10 cellular contexts compared by ENCODE assay signal in the genomic region with DNA sequence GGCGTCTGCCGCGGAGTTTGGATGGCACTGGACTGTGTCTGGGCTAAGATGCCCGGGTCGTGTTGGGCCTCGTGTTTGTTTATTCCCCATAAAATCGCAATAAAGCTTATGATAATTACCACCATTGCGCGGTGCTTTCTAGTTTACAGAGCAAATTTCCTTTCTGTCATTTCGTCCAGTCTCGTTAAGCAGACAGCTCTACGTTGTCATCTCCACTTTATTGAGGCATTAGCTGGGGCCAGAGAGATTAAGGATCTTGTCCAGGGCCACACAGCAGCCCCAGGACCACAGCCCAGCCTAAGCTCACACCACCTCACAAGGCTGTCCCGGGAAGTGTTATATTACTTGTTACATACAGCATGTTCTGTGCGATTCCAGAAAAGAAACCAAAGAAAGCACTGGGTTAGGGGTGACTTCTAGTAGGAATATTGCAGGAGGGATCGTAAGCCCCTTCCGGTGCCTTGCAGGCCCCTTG. TPM values are rescaled to one million over a fixed set of nuclear protein-coding genes. Genes with fewer than 3 reads are reported as not detected.
DNase-seq lines count a peak whose midpoint lies in the region; ATAC-seq and TF ChIP-seq lines count a peak whose summit lies in the region.
"Had no signal": no experiment of that assay in that cellular context is flagged by ENCODE, and none has a peak within 500 bp of the region (broad histone marks: within the 10 kb centered on the region; RNA-seq: fewer than 3 reads in every experiment).

No MANE protein-coding gene starts in this region.

- H3K4me3 Mint-ChIP-seq in activated T-cell treated with anti-CD3 and anti-CD28 coated beads, Interleukin-2, amount 50 U/mL, for 72 hours, result peak overlapping the region; percentile 59 to 65
- H3K4me3 Mint-ChIP-seq in activated naive CD8-positive, alpha-beta T cell treated with anti-CD3 and anti-CD28 coated beads, Interleukin-2, amount 50 U/mL, for 24 hours, result peak overlapping the region; percentile 16
- peak overlapping the region; percentile 71 for H3K4me3 Mint-ChIP-seq in memory B cell
- no peak overlapping the region for H3K4me3 Mint-ChIP-seq in activated CD4-positive, alpha-beta memory T cell treated with anti-CD3 and anti-CD28 coated beads for 36 hours

- H3K4me1 Mint-ChIP-seq in activated T-cell treated with anti-CD3 and anti-CD28 coated beads, Interleukin-2, amount 50 U/mL, for 72 hours (ENCODE audit: low read depth), result peaks cover 6% of the 10 kb centered on the region
- H3K4me1 Mint-ChIP-seq in activated naive CD8-positive, alpha-beta T cell treated with anti-CD3 and anti-CD28 coated beads, Interleukin-2, amount 50 U/mL, for 24 hours, result peaks cover 4% of the 10 kb centered on the region
- peaks cover 6% of the 10 kb centered on the region for H3K4me1 Mint-ChIP-seq in memory B cell
- peaks cover 4% of the 10 kb centered on the region for H3K4me1 Mint-ChIP-seq in activated CD4-positive, alpha-beta memory T cell treated with anti-CD3 and anti-CD28 coated beads for 36 hours (ENCODE audit: low read depth)

- no peaks in the 10 kb centered on the region for H3K27me3 ChIP-seq in testis

- WGBS in testis, 2 donors, result 13 to 15% methylated on average over 16 of the region's 16 CpGs

- peaks cover 42% of the 10 kb centered on the region for H3K27me3 Mint-ChIP-seq in activated T-cell treated with anti-CD3 and anti-CD28 coated beads, Interleukin-2, amount 50 U/mL, for 72 hours (ENCODE audit: low read depth)
- H3K27me3 Mint-ChIP-seq in activated naive CD8-positive, alpha-beta T cell treated with anti-CD3 and anti-CD28 coated beads, Interleukin-2, amount 50 U/mL, for 24 hours, result peaks cover 47% of the 10 kb centered on the region
- peaks cover 32% of the 10 kb centered on the region for H3K27me3 Mint-ChIP-seq in memory B cell
- peaks cover 50% of the 10 kb centered on the region for H3K27me3 Mint-ChIP-seq in activated CD4-positive, alpha-beta memory T cell treated with anti-CD3 and anti-CD28 coated beads for 36 hours

- H3K4me3 ChIP-seq in testis, result peak overlapping the region; percentile 24 to 52

- no peak for TF ChIP-seq POLR2A in testis (IDR thresholded peaks at IDR 0.05)

- CTCF ChIA-PET in activated CD4-positive, alpha-beta memory T cell treated with anti-CD3 and anti-CD28 coated beads for 36 hours (lab: Charles Lee), result interaction anchor here (0.8 to 3.4 kb wide), 4 partner anchors 11 to 100 kb away, joined by 4 to 24 read pairs (median 6); a partner anchor contains a TSS

- POLR2A ChIA-PET in activated CD4-positive, alpha-beta memory T cell treated with anti-CD3 and anti-CD28 coated beads for 36 hours (lab: Charles Lee), result interaction anchor here (1.0 kb wide), 1 partner anchor 9 kb away, joined by 3 read pairs; no protein-coding TSS in a partner anchor

- no peak for DNase-seq in activated T-cell treated with anti-CD3 and anti-CD28 coated beads, Interleukin-2, amount 50 U/mL, for 72 hours
- DNase-seq in activated T-cell treated with anti-CD3 and anti-CD28 coated beads, Interleukin-2, amount 50 U/mL, for 48 hours, result no peak
- no peak for DNase-seq in activated naive CD8-positive, alpha-beta T cell treated with anti-CD3 and anti-CD28 coated beads, Interleukin-2, amount 50 U/mL, for 24 hours
- DNase-seq in memory B cell (ENCODE audit: low spot score in 2 of 2) (no peak), testis (no peak)
- no peak for DNase-seq in activated CD4-positive, alpha-beta memory T cell treated with anti-CD3 and anti-CD28 coated beads for 36 hours
- DNase-seq: hippocampal formation, NCI-H1436 treated with DMSO at 0.1 percent for 48 hours had no signal

- no peak overlapping the region for H3K27ac ChIP-seq in testis

- H3K4me1 ChIP-seq in testis, result peaks cover 11% of the 10 kb centered on the region

- no peaks in the 10 kb centered on the region for H3K9me3 Mint-ChIP-seq in activated T-cell treated with anti-CD3 and anti-CD28 coated beads, Interleukin-2, amount 50 U/mL, for 72 hours
- no peaks in the 10 kb centered on the region for H3K9me3 Mint-ChIP-seq in activated naive CD8-positive, alpha-beta T cell treated with anti-CD3 and anti-CD28 coated beads, Interleukin-2, amount 50 U/mL, for 24 hours
- no peaks in the 10 kb centered on the region for H3K9me3 Mint-ChIP-seq in memory B cell
- no peaks in the 10 kb centered on the region for H3K9me3 Mint-ChIP-seq in activated CD4-positive, alpha-beta memory T cell treated with anti-CD3 and anti-CD28 coated beads for 36 hours

- TF ChIP-seq CTCF in testis (IDR thresholded peaks at IDR 0.05), result no peak

- no peak for ATAC-seq in activated T-cell treated with anti-CD3 and anti-CD28 coated beads, Interleukin-2, amount 50 U/mL, for 72 hours (replicated peaks in 1 of 2)
- no peak for ATAC-seq in activated naive CD8-positive, alpha-beta T cell treated with anti-CD3 and anti-CD28 coated beads, Interleukin-2, amount 50 U/mL, for 24 hours
- ATAC-seq in memory B cell (ENCODE audit: low read depth) (no peak), GM18870 (IDR thresholded peaks at IDR 0.05; ENCODE audit: unreplicated experiment) (no peak), HG03521 (IDR thresholded peaks at IDR 0.05; ENCODE audit: unreplicated experiment) (no peak)

- H3K36me3 Mint-ChIP-seq in activated T-cell treated with anti-CD3 and anti-CD28 coated beads, Interleukin-2, amount 50 U/mL, for 72 hours (ENCODE audit: insufficient read depth in 2 of 2), result no peaks in the 10 kb centered on the region
- H3K36me3 Mint-ChIP-seq in activated naive CD8-positive, alpha-beta T cell treated with anti-CD3 and anti-CD28 coated beads, Interleukin-2, amount 50 U/mL, for 24 hours (ENCODE audit: low read depth), result no peaks in the 10 kb centered on the region
- H3K36me3 Mint-ChIP-seq in memory B cell, result peaks cover 2% of the 10 kb centered on the region
- no peaks in the 10 kb centered on the region for H3K36me3 Mint-ChIP-seq in activated CD4-positive, alpha-beta memory T cell treated with anti-CD3 and anti-CD28 coated beads for 36 hours

- H3K9me3 ChIP-seq in testis, result no peaks in the 10 kb centered on the region

- no peaks in the 10 kb centered on the region for H3K36me3 ChIP-seq in testis (ENCODE audit: low read depth, missing control alignments)

- intact Hi-C loops in testis (cut with DNase I; ENCODE audit: low total_unique reads), result no loop called here
- intact Hi-C loops in activated CD4-positive, alpha-beta memory T cell treated with anti-CD3 and anti-CD28 coated beads for 36 hours (cut with micrococcal nuclease), result no loop called here

- H3K27ac Mint-ChIP-seq in activated T-cell treated with anti-CD3 and anti-CD28 coated beads, Interleukin-2, amount 50 U/mL, for 72 hours, result no peak overlapping the region
- no peak overlapping the region for H3K27ac Mint-ChIP-seq in activated naive CD8-positive, alpha-beta T cell treated with anti-CD3 and anti-CD28 coated beads, Interleukin-2, amount 50 U/mL, for 24 hours
- H3K27ac Mint-ChIP-seq in memory B cell, result no peak overlapping the region
- H3K27ac Mint-ChIP-seq in activated CD4-positive, alpha-beta memory T cell treated with anti-CD3 and anti-CD28 coated beads for 36 hours, result no peak overlapping the region

RNA-seq across cellular contexts. Expression of a gene that starts 6.4 kb away (rescaled TPM):
- total RNA-seq in activated T-cell treated with anti-CD3 and anti-CD28 coated beads, Interleukin-2, amount 50 U/mL, for 72 hours, result under 1 TPM; 0.05 to 0.14 TPM
- 1 to 10 TPM in 1 of 2 donors, under 1 TPM in 1; 0.87 to 1.4 TPM for total RNA-seq in testis
- polyA plus RNA-seq in testis (ENCODE audit: insufficient read depth, low read depth, low replicate concordance), result 0.53 TPM
- under 1 TPM in 1 of 2 experiments, not detected in 1; 0.07 TPM for total RNA-seq in activated CD4-positive, alpha-beta memory T cell treated with anti-CD3 and anti-CD28 coated beads for 36 hours
